In genomic region chr12:47376937-47377336, GRCh38 we compare ENCODE assay signal across 12 cellular contexts.
A peak's percentile ranks its signal among the peaks of the same experiment; 100 is the strongest.
DNase-seq lines count a peak whose midpoint lies in the region; ATAC-seq, FAIRE-seq and TF ChIP-seq lines count a peak whose summit lies in the region.
"Had no signal": no experiment of that assay in that cellular context is flagged by ENCODE, and none has a peak within 500 bp of the region (broad histone marks: within the 10 kb centered on the region; RNA-seq: fewer than 3 reads in every experiment).

No MANE protein-coding gene starts in this region.

- TF ChIP-seq CTCF in liver (IDR thresholded peaks at IDR 0.05; ENCODE audit: low read depth, low read length, missing input control) = no peak
- TF ChIP-seq CTCF in HepG2 (CRISPR knock-in tag; IDR thresholded peaks at IDR 0.05) = no peak
- no peak for TF ChIP-seq CTCF in epithelial cell of esophagus (IDR thresholded peaks at IDR 0.05; ENCODE audit: insufficient read depth, low read depth, low read length, missing control alignments)
- TF ChIP-seq CTCF in ovary (IDR thresholded peaks at IDR 0.05) = no peak
- TF ChIP-seq CTCF in neural progenitor cell (IDR thresholded peaks at IDR 0.05) = no peak

- TF ChIP-seq EP300 in HepG2 (IDR thresholded peaks at IDR 0.05; ENCODE audit: low read depth in 2 of 2, low read length in 2 of 2) (no peak), HepG2 (CRISPR knock-in tag; IDR thresholded peaks at IDR 0.05; ENCODE audit: borderline replicate concordance) (no peak), ovary (IDR thresholded peaks at IDR 0.05) (no peak)

- H3K9ac ChIP-seq in liver (ENCODE audit: low read depth in 1 of 2, low read length in 2 of 2) (no peak overlapping the region), HepG2 (ENCODE audit: insufficient read depth, low read depth, low read length) (no peak overlapping the region), neural progenitor cell (no peak overlapping the region)

- H3K4me3 Mint-ChIP-seq in neural progenitor cell = no peak overlapping the region

- ATAC-seq in HepG2 (no peak), HG02938 (IDR thresholded peaks at IDR 0.05; ENCODE audit: unreplicated experiment) (no peak)

- no peak overlapping the region for H3K27ac Mint-ChIP-seq in neural progenitor cell

- H3K4me2 ChIP-seq in HepG2 (ENCODE audit: low read depth, low read length) (no peak overlapping the region), neural progenitor cell (no peak overlapping the region)

- H4K20me1 ChIP-seq in HepG2 (ENCODE audit: insufficient read depth, low read length) (no peaks in the 10 kb centered on the region), neural progenitor cell (ENCODE audit: low read depth) (no peaks in the 10 kb centered on the region)

- H3K9me3 ChIP-seq in liver (ENCODE audit: control insufficient read depth in 4 of 4, low read length in 3 of 4) (no peaks in the 10 kb centered on the region), HepG2 (ENCODE audit: low read length) (no peaks in the 10 kb centered on the region), ovary (no peaks in the 10 kb centered on the region), neural progenitor cell (ENCODE audit: low read depth) (no peaks in the 10 kb centered on the region)
- H3K9me3 ChIP-seq: SJCRH30 had no signal

- H3K79me2 ChIP-seq in HepG2 (ENCODE audit: insufficient read depth, low read length) (no peaks in the 10 kb centered on the region), neural progenitor cell (ENCODE audit: low read depth) (no peaks in the 10 kb centered on the region)

- no TSS peak for BruUV-seq in HepG2 (replicated peaks; lab: Mats Ljungman, UMichigan)

- peak overlapping the region; percentile 94 to 100 for H3K27ac ChIP-seq in liver (ENCODE audit: low read depth in 1 of 2, low read length in 2 of 2)
- no peak overlapping the region for H3K27ac ChIP-seq in HepG2 (ENCODE audit: extremely low read length, insufficient read depth, low read length)
- H3K27ac ChIP-seq in ovary = peak overlapping the region in 1 of 2 donors; percentile 70
- H3K27ac ChIP-seq in neural progenitor cell = no peak overlapping the region
- H3K27ac ChIP-seq: SJCRH30 had no signal

- H3K36me3 Mint-ChIP-seq in neural progenitor cell = no peaks in the 10 kb centered on the region

- H3K4me1 ChIP-seq in liver (ENCODE audit: control insufficient read depth in 4 of 4, insufficient read depth in 4 of 4, low read length in 3 of 4) (peaks cover 2 to 23% (median 7%) of the 10 kb centered on the region in 4 donors), HepG2 (ENCODE audit: insufficient read depth, low read length) (no peaks in the 10 kb centered on the region), ovary (ENCODE audit: insufficient read depth) (peaks cover 3% of the 10 kb centered on the region), neural progenitor cell (no peaks in the 10 kb centered on the region)
- H3K4me1 ChIP-seq: SJCRH30 had no signal

- peaks cover 3% of the 10 kb centered on the region for H3K27me3 Mint-ChIP-seq in neural progenitor cell (ENCODE audit: insufficient read depth, low read depth)

- no peaks in the 10 kb centered on the region for H3F3A ChIP-seq in neural progenitor cell (ENCODE audit: low read depth)

- in situ Hi-C loops in HepG2 (cut with HindIII; ENCODE audit: extremely low pct_ligation_motif_present, low pct_unique_long_range_greater_than_20kb) = no loop called here

- H3K27me3 ChIP-seq in liver (ENCODE audit: control insufficient read depth in 4 of 4, insufficient read depth in 4 of 4, low read length in 3 of 4) (no peaks in the 10 kb centered on the region), HepG2 (ENCODE audit: control insufficient read depth in 1 of 2, insufficient read depth in 2 of 2, low read length in 2 of 2) (no peaks in the 10 kb centered on the region; a peak in 1 of 5 replicates), ovary (no peaks in the 10 kb centered on the region), neural progenitor cell (no peaks in the 10 kb centered on the region)
- H3K27me3 ChIP-seq: SJCRH30 had no signal

- no peak for TF ChIP-seq RAD21 in liver (IDR thresholded peaks at IDR 0.05)
- TF ChIP-seq RAD21 in HepG2 (CRISPR knock-in tag; IDR thresholded peaks at IDR 0.05) = no peak

- POLR2A ChIA-PET in HepG2 (lab: Yijun Ruan, JAX) = no interaction called here

- no peaks in the 10 kb centered on the region for H3K9me3 Mint-ChIP-seq in neural progenitor cell

- TF ChIP-seq POLR2A in HepG2 (IDR thresholded peaks at IDR 0.05; ENCODE audit: insufficient read depth in 1 of 2, low read depth in 2 of 2, low read length in 2 of 2) = no peak
- no peak for TF ChIP-seq POLR2A in ovary (IDR thresholded peaks at IDR 0.05)

- no peaks in the 10 kb centered on the region for H3K4me1 Mint-ChIP-seq in neural progenitor cell

- no peak overlapping the region for H2AFZ ChIP-seq in HepG2 (ENCODE audit: low read length)
- H2AFZ ChIP-seq in neural progenitor cell (replicated peaks) = no peak overlapping the region

- 88% methylated on average over 6 of the region's 6 CpGs for WGBS in liver
- WGBS in HepG2 (ENCODE audit: low lambda C conversion rate) = 37% methylated on average over 6 of the region's 6 CpGs
- 72 to 84% (median 75%) methylated on average over 6 of the region's 6 CpGs for WGBS in ovary, 3 donors

- no peak overlapping the region for H3K4me3 ChIP-seq in liver (ENCODE audit: low read depth in 1 of 3, low read length in 3 of 3)
- no peak overlapping the region for H3K4me3 ChIP-seq in HepG2 (replicated peaks in 1 of 3; ENCODE audit: insufficient read depth in 1 of 3, low read depth in 2 of 3, low read length in 3 of 3)
- H3K4me3 ChIP-seq in epithelial cell of esophagus (ENCODE audit: low read length) = no peak overlapping the region
- H3K4me3 ChIP-seq in ovary = no peak overlapping the region
- H3K4me3 ChIP-seq in neural progenitor cell = no peak overlapping the region
- H3K4me3 ChIP-seq: SJCRH30 had no signal

- intact Hi-C loops in HepG2 (cut with micrococcal nuclease; ENCODE audit: unreplicated experiment) (no loop called here), ovary (cut with DNase I) (loop anchor here in 1 of 4 donors (5.0 kb wide), 1 partner anchor 275 kb away; no protein-coding TSS in a partner anchor)

- DNase-seq in HepG2 (ENCODE audit: low spot score) = no peak
- peak; percentile 25 for DNase-seq in epithelial cell of esophagus (ENCODE audit: low read depth)
- DNase-seq in ovary = peak in 3 of 5 donors; percentile 35 to 49 (median 48)
- DNase-seq in neural progenitor cell (ENCODE audit: low spot score) = no peak
- no peak for DNase-seq in activated CD4-positive, alpha-beta T cell treated with anti-CD3 and anti-CD28 coated beads, Interleukin-2, amount 50 U/mL, for 1 hour
- no peak for DNase-seq in AG08396 (ENCODE audit: low spot score)
- DNase-seq: NCI-H187; NCI-H748 treated with DMSO at 0.1 percent for 48 hours; stimulated activated CD4-positive, alpha-beta T cell treated with anti-CD3 and anti-CD28 coated beads, Interleukin-12 subunit alpha, Interleukin-12 subunit beta, amount 100 ng/mL, for 4 hours had no signal

- no peak for FAIRE-seq in HepG2 (lab: Jason Lieb, UNC)

- H3K36me3 ChIP-seq in liver (ENCODE audit: control insufficient read depth in 4 of 4, insufficient read depth in 3 of 4, low read depth in 1 of 4, low read length in 3 of 4) = no peaks in the 10 kb centered on the region
- no peaks in the 10 kb centered on the region for H3K36me3 ChIP-seq in HepG2 (replicated peaks in 1 of 2; ENCODE audit: control insufficient read depth in 1 of 2, insufficient read depth in 2 of 2, low read length in 2 of 2)
- no peaks in the 10 kb centered on the region for H3K36me3 ChIP-seq in ovary
- no peaks in the 10 kb centered on the region for H3K36me3 ChIP-seq in neural progenitor cell
- H3K36me3 ChIP-seq: SJCRH30 had no signal

- CTCF ChIA-PET in HepG2 (lab: Yijun Ruan, JAX; ENCODE audit: low intra/inter-chr PET ratio, low total read pairs) = no interaction called here

TF ChIP-seq in liver, 16 proteins besides CTCF, POLR2A, EP300 and RAD21 (continues in another document):
- TF ChIP-seq YY1 (IDR thresholded peaks at IDR 0.05) = no peak
- TF ChIP-seq JUND (IDR thresholded peaks at IDR 0.05) = no peak
- TF ChIP-seq TAF1 (conservative IDR thresholded peaks at IDR 0.05) = no peak
- TF ChIP-seq EGR1 (IDR thresholded peaks at IDR 0.05; ENCODE audit: low read depth in 2 of 2) = no peak
- no peak for TF ChIP-seq HNF4G (IDR thresholded peaks at IDR 0.05)

TF ChIP-seq in HepG2, 621 proteins besides CTCF, POLR2A, EP300 and RAD21 (continues in another document):
- TF ChIP-seq MXD1 (CRISPR knock-in tag; IDR thresholded peaks at IDR 0.05) (no peak), PBX2 (CRISPR knock-in tag; IDR thresholded peaks at IDR 0.05) (no peak), ZNF704 (CRISPR knock-in tag; IDR thresholded peaks at IDR 0.05; ENCODE audit: borderline replicate concordance) (no peak)

Comparison
In these comparisons a context has a peak if more than half of its experiments do, and no peak if none do; other contexts are left out.
1. H3K27ac ChIP-seq: peak in liver (2 of 2); none in HepG2 (single experiment) and neural progenitor cell (single experiment).
2. DNase-seq: peak in epithelial cell of esophagus (single experiment) and ovary (3 of 5); none in HepG2 (single experiment), neural progenitor cell (single experiment), activated CD4-positive, alpha-beta T cell treated with anti-CD3 and anti-CD28 coated beads, Interleukin-2, amount 50 U/mL, for 1 hour (single experiment) and AG08396 (single experiment).